16 cellular contexts compared by ENCODE assay signal in the genomic region with DNA sequence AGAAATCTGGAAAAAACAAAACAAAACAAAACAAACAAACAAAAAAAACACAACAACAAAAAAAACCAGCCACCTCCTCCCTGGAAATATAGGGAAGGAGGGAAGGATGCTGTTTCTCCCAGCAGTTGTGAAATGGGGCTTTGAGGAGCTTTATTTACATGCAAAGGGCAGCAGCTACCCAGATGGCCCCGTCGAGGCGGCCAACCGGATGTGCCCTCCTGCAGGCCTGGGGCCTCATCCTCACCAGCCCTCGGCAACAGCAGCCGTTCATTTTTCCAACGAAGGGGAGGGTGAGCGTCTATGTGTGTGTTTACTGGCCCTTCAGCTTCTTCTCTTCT. TPM values are rescaled to one million over a fixed set of nuclear protein-coding genes. Genes with fewer than 3 reads are reported as not detected.
DNase-seq lines count a peak whose midpoint lies in the region; ATAC-seq and TF ChIP-seq lines count a peak whose summit lies in the region.
"Had no signal": no experiment of that assay in that cellular context is flagged by ENCODE, and none has a peak within 500 bp of the region (broad histone marks: within the 10 kb centered on the region; RNA-seq: fewer than 3 reads in every experiment).

No MANE protein-coding gene starts in this region.

- H3K4me3 ChIP-seq in HUES48 (ENCODE audit: low read depth, low read length) (no peak overlapping the region), body of pancreas (no peak overlapping the region), psoas muscle (peak overlapping the region; percentile 53)
- H3K4me3 ChIP-seq: lung, tibial nerve had no signal

- H3K4me3 Mint-ChIP-seq in HFFc6 (no peak overlapping the region), nephron progenitor cell (no peak overlapping the region)
- H3K4me3 Mint-ChIP-seq: B cell, natural killer cell had no signal

- no peaks in the 10 kb centered on the region for H3K36me3 Mint-ChIP-seq in HFFc6 (ENCODE audit: low read depth)
- no peaks in the 10 kb centered on the region for H3K36me3 Mint-ChIP-seq in nephron progenitor cell (ENCODE audit: low read depth)
- H3K36me3 Mint-ChIP-seq: natural killer cell had no signal

- DNase-seq in body of pancreas = no peak
- DNase-seq in left lobe of liver (ENCODE audit: low spot score) = no peak
- no peak for DNase-seq in psoas muscle
- no peak for DNase-seq in HFFc6
- DNase-seq in nephron progenitor cell = no peak
- DNase-seq: activated CD4-positive, alpha-beta T cell treated with anti-CD3 and anti-CD28 coated beads for 1 hour; activated gamma-delta T cell; natural killer cell; NCI-H2081 treated with DMSO at 0.1 percent for 48 hours; NCI-H69; OCI-M1 had no signal

- H3K27ac Mint-ChIP-seq in HFFc6 = no peak overlapping the region
- no peak overlapping the region for H3K27ac Mint-ChIP-seq in nephron progenitor cell
- H3K27ac Mint-ChIP-seq: B cell, natural killer cell had no signal

- TF ChIP-seq POLR2A in body of pancreas (IDR thresholded peaks at IDR 0.05) = no peak

- no peak overlapping the region for H3K9ac ChIP-seq in HUES48 (ENCODE audit: low read depth, low read length)

- no peak for TF ChIP-seq CTCF in body of pancreas (IDR thresholded peaks at IDR 0.05)
- no peak for TF ChIP-seq CTCF in psoas muscle (IDR thresholded peaks at IDR 0.05)
- TF ChIP-seq CTCF in HFFc6 (IDR thresholded peaks at IDR 0.05) = no peak
- TF ChIP-seq CTCF in nephron progenitor cell (IDR thresholded peaks at IDR 0.05) = no peak

- intact Hi-C loops in body of pancreas (cut with DNase I) = no loop called here
- intact Hi-C loops in psoas muscle (cut with DNase I) = no loop called here

- H3K9me3 ChIP-seq in HUES48 (ENCODE audit: control insufficient read depth, insufficient read depth, low read length) (no peaks in the 10 kb centered on the region), body of pancreas (no peaks in the 10 kb centered on the region), psoas muscle (no peaks in the 10 kb centered on the region)
- H3K9me3 ChIP-seq: tibial nerve had no signal

- no peaks in the 10 kb centered on the region for H3K27me3 Mint-ChIP-seq in HFFc6 (ENCODE audit: insufficient read depth)
- H3K27me3 Mint-ChIP-seq in nephron progenitor cell (ENCODE audit: low read depth, poor library complexity) = peaks cover 15% of the 10 kb centered on the region

- H3K4me1 ChIP-seq in HUES48 (ENCODE audit: control insufficient read depth, insufficient read depth, low read length) (peaks cover 24% of the 10 kb centered on the region), body of pancreas (peaks cover 40% of the 10 kb centered on the region), psoas muscle (peaks cover 42% of the 10 kb centered on the region)

- no peaks in the 10 kb centered on the region for H3K36me3 ChIP-seq in HUES48 (ENCODE audit: control insufficient read depth, insufficient read depth, low read length)
- H3K36me3 ChIP-seq in body of pancreas (replicated peaks in 1 of 2; ENCODE audit: insufficient read depth in 1 of 2, low read depth in 2 of 2) = no peaks in the 10 kb centered on the region
- no peaks in the 10 kb centered on the region for H3K36me3 ChIP-seq in psoas muscle (ENCODE audit: insufficient read depth in 1 of 2, low read depth in 1 of 2)
- H3K36me3 ChIP-seq: tibial nerve had no signal

- no peak for ATAC-seq in body of pancreas
- peak; percentile 45 for ATAC-seq in left lobe of liver
- ATAC-seq in psoas muscle = peak in 1 of 4 donors; percentile 64
- ATAC-seq in HG03469 (IDR thresholded peaks at IDR 0.05; ENCODE audit: unreplicated experiment) = no peak
- ATAC-seq: natural killer cell had no signal

- no peaks in the 10 kb centered on the region; the same call in 1 of the 2 replicates for H3K27me3 ChIP-seq in HUES48 (ENCODE audit: control insufficient read depth, insufficient read depth, low read length)
- H3K27me3 ChIP-seq in body of pancreas = no peaks in the 10 kb centered on the region
- no peaks in the 10 kb centered on the region for H3K27me3 ChIP-seq in psoas muscle (ENCODE audit: insufficient read depth in 3 of 3, low read length in 2 of 3)
- H3K27me3 ChIP-seq: tibial nerve had no signal

- H3K4me1 Mint-ChIP-seq in HFFc6 (ENCODE audit: low read depth) (peaks cover 28% of the 10 kb centered on the region), nephron progenitor cell (peaks cover 46% of the 10 kb centered on the region)
- H3K4me1 Mint-ChIP-seq: B cell, natural killer cell had no signal

- H3K9me3 Mint-ChIP-seq in HFFc6 (no peaks in the 10 kb centered on the region), nephron progenitor cell (no peaks in the 10 kb centered on the region)
- H3K9me3 Mint-ChIP-seq: natural killer cell had no signal

- H3K27ac ChIP-seq in HUES48 (ENCODE audit: low read depth, low read length) = peak overlapping the region; percentile 10
- peak overlapping the region; percentile 48 to 86 (median 76) for H3K27ac ChIP-seq in body of pancreas
- H3K27ac ChIP-seq in psoas muscle = peak overlapping the region; percentile 87
- H3K27ac ChIP-seq: tibial nerve had no signal

- 34 to 41% methylated on average over 8 of the region's 8 CpGs for WGBS in body of pancreas, 2 donors
- 10 to 18% (median 18%) methylated on average over 8 of the region's 8 CpGs for WGBS in psoas muscle, 3 donors

RNA-seq across cellular contexts. Expression of gene FAM50B, which starts 56.6 kb away (rescaled TPM):
- total RNA-seq in body of pancreas = 10 to 100 TPM in 1 of 2 donors, 1 to 10 TPM in 1; 9.9 to 15.6 TPM
- 7.3 TPM for total RNA-seq in left lobe of liver
- 10 to 100 TPM; 10.8 to 19.6 (median 12.4) TPM for total RNA-seq in psoas muscle
- polyA plus RNA-seq in psoas muscle = 10 to 100 TPM; 10.1 to 16.4 (median 11.4) TPM
- 10 to 100 TPM in 3 of 6 experiments, 1 to 10 TPM in 3; 8.0 to 11.7 (median 10.2) TPM for total RNA-seq in HFFc6 (2021; fragmentation: NEBNext Ultra II Directional; extraction: Animal tissue kit (Norgen Biotek cat#: 25700))

Comparison
In these comparisons a context has a peak if more than half of its experiments do, and no peak if none do; other contexts are left out.
1. H3K27ac ChIP-seq: peak in every context shown above with its lines; median percentile 87 in psoas muscle; 76 in body of pancreas; 10 in HUES48.